Comparison of ENCODE assay signal across 1 cellular context in the genomic region with DNA sequence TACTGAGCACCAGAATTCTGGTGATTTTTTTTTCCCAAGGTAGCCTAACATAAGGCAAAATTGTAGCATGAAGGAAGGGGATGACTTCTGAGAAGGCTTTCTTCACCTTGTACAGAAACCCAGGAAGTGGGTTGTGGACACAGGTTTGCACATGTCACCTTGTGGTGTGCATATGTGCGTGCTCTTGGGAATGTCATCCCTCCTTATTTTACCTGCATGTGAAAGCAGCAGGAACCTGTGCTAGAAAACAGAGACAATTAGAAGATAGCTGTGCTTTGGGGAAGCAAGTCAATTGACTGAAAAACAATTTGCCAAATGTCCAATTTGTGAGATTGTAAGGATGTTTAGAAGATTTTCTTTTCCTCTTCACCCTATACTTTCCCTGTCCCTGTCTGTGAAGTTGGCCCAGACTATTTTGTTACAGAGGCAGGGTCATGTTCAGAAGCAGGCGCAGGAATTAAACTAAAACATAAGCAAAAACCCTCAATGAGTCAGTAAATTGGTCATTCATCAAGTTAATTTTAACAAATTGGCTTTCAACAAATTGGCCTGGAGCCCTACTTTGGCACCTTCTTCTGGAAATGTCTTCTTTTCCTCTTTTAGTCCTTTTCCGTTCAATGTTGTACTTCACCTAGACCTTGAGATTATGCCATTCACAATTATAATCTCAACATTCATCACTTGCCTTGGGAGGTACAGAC.
TF ChIP-seq lines count a peak whose summit lies in the region.

No MANE protein-coding gene starts in this region.

TF ChIP-seq in K562, 482 proteins besides CTCF, POLR2A, EP300 and RAD21 (continued from another document and continues in another):
- TF ChIP-seq, protein P1, sequence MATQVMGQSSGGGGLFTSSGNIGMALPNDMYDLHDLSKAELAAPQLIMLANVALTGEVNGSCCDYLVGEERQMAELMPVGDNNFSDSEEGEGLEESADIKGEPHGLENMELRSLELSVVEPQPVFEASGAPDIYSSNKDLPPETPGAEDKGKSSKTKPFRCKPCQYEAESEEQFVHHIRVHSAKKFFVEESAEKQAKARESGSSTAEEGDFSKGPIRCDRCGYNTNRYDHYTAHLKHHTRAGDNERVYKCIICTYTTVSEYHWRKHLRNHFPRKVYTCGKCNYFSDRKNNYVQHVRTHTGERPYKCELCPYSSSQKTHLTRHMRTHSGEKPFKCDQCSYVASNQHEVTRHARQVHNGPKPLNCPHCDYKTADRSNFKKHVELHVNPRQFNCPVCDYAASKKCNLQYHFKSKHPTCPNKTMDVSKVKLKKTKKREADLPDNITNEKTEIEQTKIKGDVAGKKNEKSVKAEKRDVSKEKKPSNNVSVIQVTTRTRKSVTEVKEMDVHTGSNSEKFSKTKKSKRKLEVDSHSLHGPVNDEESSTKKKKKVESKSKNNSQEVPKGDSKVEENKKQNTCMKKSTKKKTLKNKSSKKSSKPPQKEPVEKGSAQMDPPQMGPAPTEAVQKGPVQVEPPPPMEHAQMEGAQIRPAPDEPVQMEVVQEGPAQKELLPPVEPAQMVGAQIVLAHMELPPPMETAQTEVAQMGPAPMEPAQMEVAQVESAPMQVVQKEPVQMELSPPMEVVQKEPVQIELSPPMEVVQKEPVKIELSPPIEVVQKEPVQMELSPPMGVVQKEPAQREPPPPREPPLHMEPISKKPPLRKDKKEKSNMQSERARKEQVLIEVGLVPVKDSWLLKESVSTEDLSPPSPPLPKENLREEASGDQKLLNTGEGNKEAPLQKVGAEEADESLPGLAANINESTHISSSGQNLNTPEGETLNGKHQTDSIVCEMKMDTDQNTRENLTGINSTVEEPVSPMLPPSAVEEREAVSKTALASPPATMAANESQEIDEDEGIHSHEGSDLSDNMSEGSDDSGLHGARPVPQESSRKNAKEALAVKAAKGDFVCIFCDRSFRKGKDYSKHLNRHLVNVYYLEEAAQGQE (CRISPR knock-in tag; IDR thresholded peaks at IDR 0.05; ENCODE audit: low read depth): no peak
- no peak for TF ChIP-seq MAFG (tag; conservative IDR thresholded peaks at IDR 0.05)
- 0 out of 2 replicates have a peak, but pooled peaks have one; percentile 32 for TF ChIP-seq ILK (tag; IDR thresholded peaks at IDR 0.05; ENCODE audit: borderline replicate concordance, low read depth)
- no peak for TF ChIP-seq SOX6 (IDR thresholded peaks at IDR 0.05)
- TF ChIP-seq DPF2 (IDR thresholded peaks at IDR 0.05): no peak
- TF ChIP-seq SMARCC2 (IDR thresholded peaks at IDR 0.05; ENCODE audit: low read depth): no peak
- TF ChIP-seq, protein P2, sequence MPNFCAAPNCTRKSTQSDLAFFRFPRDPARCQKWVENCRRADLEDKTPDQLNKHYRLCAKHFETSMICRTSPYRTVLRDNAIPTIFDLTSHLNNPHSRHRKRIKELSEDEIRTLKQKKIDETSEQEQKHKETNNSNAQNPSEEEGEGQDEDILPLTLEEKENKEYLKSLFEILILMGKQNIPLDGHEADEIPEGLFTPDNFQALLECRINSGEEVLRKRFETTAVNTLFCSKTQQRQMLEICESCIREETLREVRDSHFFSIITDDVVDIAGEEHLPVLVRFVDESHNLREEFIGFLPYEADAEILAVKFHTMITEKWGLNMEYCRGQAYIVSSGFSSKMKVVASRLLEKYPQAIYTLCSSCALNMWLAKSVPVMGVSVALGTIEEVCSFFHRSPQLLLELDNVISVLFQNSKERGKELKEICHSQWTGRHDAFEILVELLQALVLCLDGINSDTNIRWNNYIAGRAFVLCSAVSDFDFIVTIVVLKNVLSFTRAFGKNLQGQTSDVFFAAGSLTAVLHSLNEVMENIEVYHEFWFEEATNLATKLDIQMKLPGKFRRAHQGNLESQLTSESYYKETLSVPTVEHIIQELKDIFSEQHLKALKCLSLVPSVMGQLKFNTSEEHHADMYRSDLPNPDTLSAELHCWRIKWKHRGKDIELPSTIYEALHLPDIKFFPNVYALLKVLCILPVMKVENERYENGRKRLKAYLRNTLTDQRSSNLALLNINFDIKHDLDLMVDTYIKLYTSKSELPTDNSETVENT (CRISPR knock-in tag; IDR thresholded peaks at IDR 0.05): no peak
- 0 out of 2 replicates have a peak, but pooled peaks have one; percentile 52 for TF ChIP-seq ZNF3 (CRISPR knock-in tag; IDR thresholded peaks at IDR 0.05)
- TF ChIP-seq DDX20 (tag; IDR thresholded peaks at IDR 0.05; ENCODE audit: low read depth): no peak
- no peak for TF ChIP-seq RBM17 (IDR thresholded peaks at IDR 0.05; ENCODE audit: borderline replicate concordance, low read depth, low read length)
- TF ChIP-seq DNMT1 (IDR thresholded peaks at IDR 0.05): no peak
- TF ChIP-seq ZNF212 (CRISPR knock-in tag; IDR thresholded peaks at IDR 0.05): no peak
- no peak for TF ChIP-seq HDAC1 (IDR thresholded peaks at IDR 0.05)
- TF ChIP-seq ZNF766 (CRISPR knock-in tag; conservative IDR thresholded peaks at IDR 0.05): 0 out of 2 replicates have a peak, but pooled peaks have one; percentile 6
- TF ChIP-seq SMAD4 (CRISPR knock-in tag; conservative IDR thresholded peaks at IDR 0.05): peak; percentile 20; the same call in 1 of the 2 replicates
- TF ChIP-seq, protein P3, sequence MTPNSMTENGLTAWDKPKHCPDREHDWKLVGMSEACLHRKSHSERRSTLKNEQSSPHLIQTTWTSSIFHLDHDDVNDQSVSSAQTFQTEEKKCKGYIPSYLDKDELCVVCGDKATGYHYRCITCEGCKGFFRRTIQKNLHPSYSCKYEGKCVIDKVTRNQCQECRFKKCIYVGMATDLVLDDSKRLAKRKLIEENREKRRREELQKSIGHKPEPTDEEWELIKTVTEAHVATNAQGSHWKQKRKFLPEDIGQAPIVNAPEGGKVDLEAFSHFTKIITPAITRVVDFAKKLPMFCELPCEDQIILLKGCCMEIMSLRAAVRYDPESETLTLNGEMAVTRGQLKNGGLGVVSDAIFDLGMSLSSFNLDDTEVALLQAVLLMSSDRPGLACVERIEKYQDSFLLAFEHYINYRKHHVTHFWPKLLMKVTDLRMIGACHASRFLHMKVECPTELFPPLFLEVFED (CRISPR knock-in tag; conservative IDR thresholded peaks at IDR 0.05): no peak
- no peak for TF ChIP-seq NCOA2 (IDR thresholded peaks at IDR 0.05; ENCODE audit: partially characterized antibody in 2 of 2)
- TF ChIP-seq GABPB2 (CRISPR knock-in tag; conservative IDR thresholded peaks at IDR 0.05): no peak
- TF ChIP-seq PML (IDR thresholded peaks at IDR 0.05; ENCODE audit: low read length): 0 out of 2 replicates have a peak, but pooled peaks have one; percentile 12
- peak; percentile 49; the same call in 1 of the 2 replicates for TF ChIP-seq DMBX1 (CRISPR knock-in tag; IDR thresholded peaks at IDR 0.05; ENCODE audit: borderline replicate concordance)
- TF ChIP-seq TEAD1 (CRISPR knock-in tag; IDR thresholded peaks at IDR 0.05): 0 out of 4 replicates have a peak, but pooled peaks of 1 of the 2 experiments have one; percentile 16
- TF ChIP-seq, protein P4, sequence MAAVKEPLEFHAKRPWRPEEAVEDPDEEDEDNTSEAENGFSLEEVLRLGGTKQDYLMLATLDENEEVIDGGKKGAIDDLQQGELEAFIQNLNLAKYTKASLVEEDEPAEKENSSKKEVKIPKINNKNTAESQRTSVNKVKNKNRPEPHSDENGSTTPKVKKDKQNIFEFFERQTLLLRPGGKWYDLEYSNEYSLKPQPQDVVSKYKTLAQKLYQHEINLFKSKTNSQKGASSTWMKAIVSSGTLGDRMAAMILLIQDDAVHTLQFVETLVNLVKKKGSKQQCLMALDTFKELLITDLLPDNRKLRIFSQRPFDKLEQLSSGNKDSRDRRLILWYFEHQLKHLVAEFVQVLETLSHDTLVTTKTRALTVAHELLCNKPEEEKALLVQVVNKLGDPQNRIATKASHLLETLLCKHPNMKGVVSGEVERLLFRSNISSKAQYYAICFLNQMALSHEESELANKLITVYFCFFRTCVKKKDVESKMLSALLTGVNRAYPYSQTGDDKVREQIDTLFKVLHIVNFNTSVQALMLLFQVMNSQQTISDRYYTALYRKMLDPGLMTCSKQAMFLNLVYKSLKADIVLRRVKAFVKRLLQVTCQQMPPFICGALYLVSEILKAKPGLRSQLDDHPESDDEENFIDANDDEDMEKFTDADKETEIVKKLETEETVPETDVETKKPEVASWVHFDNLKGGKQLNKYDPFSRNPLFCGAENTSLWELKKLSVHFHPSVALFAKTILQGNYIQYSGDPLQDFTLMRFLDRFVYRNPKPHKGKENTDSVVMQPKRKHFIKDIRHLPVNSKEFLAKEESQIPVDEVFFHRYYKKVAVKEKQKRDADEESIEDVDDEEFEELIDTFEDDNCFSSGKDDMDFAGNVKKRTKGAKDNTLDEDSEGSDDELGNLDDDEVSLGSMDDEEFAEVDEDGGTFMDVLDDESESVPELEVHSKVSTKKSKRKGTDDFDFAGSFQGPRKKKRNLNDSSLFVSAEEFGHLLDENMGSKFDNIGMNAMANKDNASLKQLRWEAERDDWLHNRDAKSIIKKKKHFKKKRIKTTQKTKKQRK (IDR thresholded peaks at IDR 0.05; ENCODE audit: borderline replicate concordance, low read depth, low read length): no peak
- TF ChIP-seq HNRNPH1 (optimal IDR thresholded peaks at IDR 0.05; ENCODE audit: low read depth, low read length): no peak
- TF ChIP-seq MYBL2 (IDR thresholded peaks at IDR 0.05; ENCODE audit: low read depth): no peak
- TF ChIP-seq MYBL2 (CRISPR knock-in tag; IDR thresholded peaks at IDR 0.05; ENCODE audit: borderline replicate concordance): no peak
- TF ChIP-seq RBFOX2 (IDR thresholded peaks at IDR 0.05; ENCODE audit: low read depth, low read length): peak; percentile 13; the same call in 1 of the 2 replicates
- TF ChIP-seq, protein P5, sequence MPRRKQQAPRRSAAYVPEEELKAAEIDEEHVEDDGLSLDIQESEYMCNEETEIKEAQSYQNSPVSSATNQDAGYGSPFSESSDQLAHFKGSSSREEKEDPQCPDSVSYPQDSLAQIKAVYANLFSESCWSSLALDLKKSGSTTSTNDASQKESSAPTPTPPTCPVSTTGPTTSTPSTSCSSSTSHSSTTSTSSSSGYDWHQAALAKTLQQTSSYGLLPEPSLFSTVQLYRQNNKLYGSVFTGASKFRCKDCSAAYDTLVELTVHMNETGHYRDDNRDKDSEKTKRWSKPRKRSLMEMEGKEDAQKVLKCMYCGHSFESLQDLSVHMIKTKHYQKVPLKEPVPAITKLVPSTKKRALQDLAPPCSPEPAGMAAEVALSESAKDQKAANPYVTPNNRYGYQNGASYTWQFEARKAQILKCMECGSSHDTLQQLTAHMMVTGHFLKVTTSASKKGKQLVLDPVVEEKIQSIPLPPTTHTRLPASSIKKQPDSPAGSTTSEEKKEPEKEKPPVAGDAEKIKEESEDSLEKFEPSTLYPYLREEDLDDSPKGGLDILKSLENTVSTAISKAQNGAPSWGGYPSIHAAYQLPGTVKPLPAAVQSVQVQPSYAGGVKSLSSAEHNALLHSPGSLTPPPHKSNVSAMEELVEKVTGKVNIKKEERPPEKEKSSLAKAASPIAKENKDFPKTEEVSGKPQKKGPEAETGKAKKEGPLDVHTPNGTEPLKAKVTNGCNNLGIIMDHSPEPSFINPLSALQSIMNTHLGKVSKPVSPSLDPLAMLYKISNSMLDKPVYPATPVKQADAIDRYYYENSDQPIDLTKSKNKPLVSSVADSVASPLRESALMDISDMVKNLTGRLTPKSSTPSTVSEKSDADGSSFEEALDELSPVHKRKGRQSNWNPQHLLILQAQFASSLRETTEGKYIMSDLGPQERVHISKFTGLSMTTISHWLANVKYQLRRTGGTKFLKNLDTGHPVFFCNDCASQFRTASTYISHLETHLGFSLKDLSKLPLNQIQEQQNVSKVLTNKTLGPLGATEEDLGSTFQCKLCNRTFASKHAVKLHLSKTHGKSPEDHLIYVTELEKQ (CRISPR knock-in tag; IDR thresholded peaks at IDR 0.05): peak; percentile 15; the same call in 1 of the 2 replicates
- TF ChIP-seq, protein P6, sequence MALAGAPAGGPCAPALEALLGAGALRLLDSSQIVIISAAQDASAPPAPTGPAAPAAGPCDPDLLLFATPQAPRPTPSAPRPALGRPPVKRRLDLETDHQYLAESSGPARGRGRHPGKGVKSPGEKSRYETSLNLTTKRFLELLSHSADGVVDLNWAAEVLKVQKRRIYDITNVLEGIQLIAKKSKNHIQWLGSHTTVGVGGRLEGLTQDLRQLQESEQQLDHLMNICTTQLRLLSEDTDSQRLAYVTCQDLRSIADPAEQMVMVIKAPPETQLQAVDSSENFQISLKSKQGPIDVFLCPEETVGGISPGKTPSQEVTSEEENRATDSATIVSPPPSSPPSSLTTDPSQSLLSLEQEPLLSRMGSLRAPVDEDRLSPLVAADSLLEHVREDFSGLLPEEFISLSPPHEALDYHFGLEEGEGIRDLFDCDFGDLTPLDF (CRISPR knock-in tag; IDR thresholded peaks at IDR 0.05): no peak
- no peak for TF ChIP-seq ZNF174 (CRISPR knock-in tag; IDR thresholded peaks at IDR 0.05)
- TF ChIP-seq ZNF311 (CRISPR knock-in tag; IDR thresholded peaks at IDR 0.05): no peak
- TF ChIP-seq ELF1 (tag; IDR thresholded peaks at IDR 0.05): 0 out of 2 replicates have a peak, but pooled peaks have one; percentile 28
- TF ChIP-seq ZNF79 (CRISPR knock-in tag; IDR thresholded peaks at IDR 0.05; ENCODE audit: low read depth): peak; percentile 41; the same call in 1 of the 2 replicates
- peak; percentile 15; the same call in 1 of the 2 replicates for TF ChIP-seq POLR2G (IDR thresholded peaks at IDR 0.05; ENCODE audit: low read depth, low read length)
- TF ChIP-seq ZNF146 (CRISPR knock-in tag; IDR thresholded peaks at IDR 0.05; ENCODE audit: unreplicated experiment): no peak
- TF ChIP-seq NFIC (IDR thresholded peaks at IDR 0.05): no peak
- TF ChIP-seq, protein P7, sequence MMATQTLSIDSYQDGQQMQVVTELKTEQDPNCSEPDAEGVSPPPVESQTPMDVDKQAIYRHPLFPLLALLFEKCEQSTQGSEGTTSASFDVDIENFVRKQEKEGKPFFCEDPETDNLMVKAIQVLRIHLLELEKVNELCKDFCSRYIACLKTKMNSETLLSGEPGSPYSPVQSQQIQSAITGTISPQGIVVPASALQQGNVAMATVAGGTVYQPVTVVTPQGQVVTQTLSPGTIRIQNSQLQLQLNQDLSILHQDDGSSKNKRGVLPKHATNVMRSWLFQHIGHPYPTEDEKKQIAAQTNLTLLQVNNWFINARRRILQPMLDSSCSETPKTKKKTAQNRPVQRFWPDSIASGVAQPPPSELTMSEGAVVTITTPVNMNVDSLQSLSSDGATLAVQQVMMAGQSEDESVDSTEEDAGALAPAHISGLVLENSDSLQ (IDR thresholded peaks at IDR 0.05): no peak
- TF ChIP-seq ZNF239 (CRISPR knock-in tag; IDR thresholded peaks at IDR 0.05): peak; percentile 31; the same call in 1 of the 2 replicates
- TF ChIP-seq ZNF699 (CRISPR knock-in tag; IDR thresholded peaks at IDR 0.05; ENCODE audit: insufficient replicate concordance): no peak
- no peak for TF ChIP-seq TAF9B (IDR thresholded peaks at IDR 0.05; ENCODE audit: partially characterized antibody)
- no peak for TF ChIP-seq TOE1 (IDR thresholded peaks at IDR 0.05; ENCODE audit: borderline replicate concordance)
- no peak for TF ChIP-seq TOE1 (CRISPR knock-in tag; IDR thresholded peaks at IDR 0.05; ENCODE audit: borderline replicate concordance, low read depth)
- TF ChIP-seq SMC3 (conservative IDR thresholded peaks at IDR 0.05; ENCODE audit: insufficient read depth, low read depth, low read length): no peak
- no peak for TF ChIP-seq CBFA2T3 (IDR thresholded peaks at IDR 0.05)
- TF ChIP-seq CHD4 (IDR thresholded peaks at IDR 0.05; ENCODE audit: insufficient read depth, insufficient replicate concordance, low read depth, low read length, poor library complexity, severe bottlenecking): no peak
- TF ChIP-seq ZNF785 (CRISPR knock-in tag; IDR thresholded peaks at IDR 0.05): no peak
- TF ChIP-seq ERF (CRISPR knock-in tag; IDR thresholded peaks at IDR 0.05): peak; percentile 79; the same call in 1 of the 2 replicates
- TF ChIP-seq FOS (IDR thresholded peaks at IDR 0.05; ENCODE audit: extremely low read depth, insufficient read length): no peak
